ENCODE assay signal across 9 cellular contexts in the genomic region with DNA sequence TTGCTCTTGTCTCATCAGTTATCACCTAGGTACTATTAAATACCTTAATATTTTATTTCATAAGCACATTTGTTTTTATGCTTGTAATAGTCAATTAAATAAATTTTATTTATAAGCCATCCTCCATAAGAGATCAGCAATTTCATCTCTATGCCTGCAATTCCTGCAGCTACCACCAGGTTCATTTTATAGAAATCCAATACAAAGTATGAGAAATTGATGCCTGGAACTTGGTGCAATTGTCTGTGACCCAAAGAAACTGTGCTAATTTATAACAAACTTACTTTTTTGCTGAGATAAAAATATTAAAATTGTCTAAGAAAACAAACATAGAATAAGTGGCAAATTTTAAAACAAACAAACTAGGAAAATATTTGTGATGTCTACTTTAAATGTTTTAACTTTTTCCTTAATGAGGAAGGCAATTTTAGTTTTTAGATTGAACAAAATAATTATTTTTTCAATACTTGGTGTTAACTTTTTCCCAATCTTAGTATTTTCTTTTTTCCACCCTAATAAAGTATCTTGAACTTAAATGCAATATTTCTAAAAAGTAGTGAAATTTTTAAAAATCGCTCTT.
DNase-seq lines count a peak whose midpoint lies in the region; ATAC-seq and TF ChIP-seq lines count a peak whose summit lies in the region.
"Had no signal": no experiment of that assay in that cellular context is flagged by ENCODE, and none has a peak within 500 bp of the region (broad histone marks: within the 10 kb centered on the region; RNA-seq: fewer than 3 reads in every experiment).

No MANE protein-coding gene starts in this region.

- H4K20me1 ChIP-seq in OCI-LY3 (ENCODE audit: insufficient read depth, low read length) (no peaks in the 10 kb centered on the region), fibroblast of lung (ENCODE audit: control insufficient read depth, extremely low read depth, insufficient read depth, low read length) (no peaks in the 10 kb centered on the region)

- H3K4me3 ChIP-seq in OCI-LY3 (ENCODE audit: low read length), result no peak overlapping the region
- H3K4me3 ChIP-seq in fibroblast of lung (replicated peaks in 1 of 4; ENCODE audit: control extremely low read depth in 1 of 4, insufficient read depth in 1 of 4, low read depth in 3 of 4, low read length in 4 of 4), result no peak overlapping the region
- H3K4me3 ChIP-seq in thoracic aorta, result no peak overlapping the region
- H3K4me3 ChIP-seq: sigmoid colon had no signal

- peaks cover 7% of the 10 kb centered on the region for H3K9me3 Mint-ChIP-seq in activated CD8-positive, alpha-beta T cell treated with anti-CD3 and anti-CD28 coated beads for 36 hours
- H3K9me3 Mint-ChIP-seq in activated CD8-positive, alpha-beta T cell treated with anti-CD3 and anti-CD28 coated beads, Interleukin-2, amount 10 ng/mL, durations not matched to agents 7 days and 5 days (ENCODE audit: insufficient read depth), result peaks cover 3% of the 10 kb centered on the region
- H3K9me3 Mint-ChIP-seq in activated CD4-positive, alpha-beta T cell treated with anti-CD3 and anti-CD28 coated beads for 36 hours (ENCODE audit: low read depth), result peaks cover 7% of the 10 kb centered on the region

- TF ChIP-seq CTCF in activated CD8-positive, alpha-beta T cell treated with anti-CD3 and anti-CD28 coated beads for 36 hours (IDR thresholded peaks at IDR 0.05), result peak; percentile 61
- TF ChIP-seq CTCF in OCI-LY3 (IDR thresholded peaks at IDR 0.05; ENCODE audit: low read depth, low read length), result peak; percentile 55
- peak; percentile 52 to 59 for TF ChIP-seq CTCF in fibroblast of lung (conservative IDR thresholded peaks at IDR 0.05 in 1 of 2, IDR thresholded peaks at IDR 0.05 in 1 of 2; ENCODE audit: low read depth in 1 of 2, low read length in 2 of 2)
- peak; percentile 27 for TF ChIP-seq CTCF in thoracic aorta (IDR thresholded peaks at IDR 0.05)

- intact Hi-C loops in activated CD8-positive, alpha-beta T cell treated with anti-CD3 and anti-CD28 coated beads for 36 hours (cut with micrococcal nuclease), result no loop called here
- intact Hi-C loops in activated CD4-positive, alpha-beta T cell treated with anti-CD3 and anti-CD28 coated beads for 36 hours (cut with DNase I, micrococcal nuclease), result no loop called here

- CTCF ChIA-PET in activated CD8-positive, alpha-beta T cell treated with anti-CD3 and anti-CD28 coated beads for 36 hours (lab: Charles Lee), result no interaction called here
- CTCF ChIA-PET in activated CD8-positive, alpha-beta T cell treated with anti-CD3 and anti-CD28 coated beads, Interleukin-2, amount 10 ng/mL, durations not matched to agents 7 days and 5 days (lab: Charles Lee), result no interaction called here
- CTCF ChIA-PET in activated CD4-positive, alpha-beta T cell treated with anti-CD3 and anti-CD28 coated beads for 36 hours (lab: Charles Lee), result interaction anchor here (0.7 kb wide), 1 partner anchor 10 kb away, joined by 3 read pairs; no protein-coding TSS in a partner anchor

- H3K4me2 ChIP-seq in OCI-LY3 (ENCODE audit: low read length) (no peak overlapping the region), fibroblast of lung (ENCODE audit: extremely low read depth, insufficient read depth, low read length) (no peak overlapping the region)

- H3K27me3 ChIP-seq in OCI-LY3 (ENCODE audit: low read depth, low read length) (no peaks in the 10 kb centered on the region), fibroblast of lung (ENCODE audit: control insufficient read depth, insufficient read depth, low read length) (no peaks in the 10 kb centered on the region), thoracic aorta (replicated peaks; ENCODE audit: insufficient read depth) (no peaks in the 10 kb centered on the region)
- H3K27me3 ChIP-seq: sigmoid colon had no signal

- H3K4me1 Mint-ChIP-seq in activated CD8-positive, alpha-beta T cell treated with anti-CD3 and anti-CD28 coated beads for 36 hours (ENCODE audit: low read depth), result peaks cover 5% of the 10 kb centered on the region
- H3K4me1 Mint-ChIP-seq in activated CD8-positive, alpha-beta T cell treated with anti-CD3 and anti-CD28 coated beads, Interleukin-2, amount 10 ng/mL, durations not matched to agents 7 days and 5 days (ENCODE audit: low read depth), result no peaks in the 10 kb centered on the region
- H3K4me1 Mint-ChIP-seq in activated CD4-positive, alpha-beta T cell treated with anti-CD3 and anti-CD28 coated beads for 36 hours, result no peaks in the 10 kb centered on the region

- H3K27ac ChIP-seq in OCI-LY3 (ENCODE audit: low read length) (no peak overlapping the region), fibroblast of lung (ENCODE audit: insufficient read depth, low read length) (no peak overlapping the region), thoracic aorta (no peak overlapping the region)
- H3K27ac ChIP-seq: sigmoid colon had no signal

- ATAC-seq in activated CD8-positive, alpha-beta T cell treated with anti-CD3 and anti-CD28 coated beads for 36 hours, result no peak
- ATAC-seq in activated CD8-positive, alpha-beta T cell treated with anti-CD3 and anti-CD28 coated beads, Interleukin-2, amount 10 ng/mL, durations not matched to agents 7 days and 5 days, result no peak
- ATAC-seq in thoracic aorta (ENCODE audit: insufficient number of reproducible peaks, low FRiP score, low read depth) (no peak), HG03095 (IDR thresholded peaks at IDR 0.05; ENCODE audit: unreplicated experiment) (no peak)
- ATAC-seq in activated CD4-positive, alpha-beta T cell treated with anti-CD3 and anti-CD28 coated beads for 36 hours, result no peak

- H3K36me3 ChIP-seq in OCI-LY3 (replicated peaks; ENCODE audit: low read depth, low read length), result no peaks in the 10 kb centered on the region
- no peaks in the 10 kb centered on the region for H3K36me3 ChIP-seq in fibroblast of lung (ENCODE audit: control insufficient read depth, insufficient read depth, low read length)
- no peaks in the 10 kb centered on the region for H3K36me3 ChIP-seq in thoracic aorta
- H3K36me3 ChIP-seq: sigmoid colon had no signal

- POLR2A ChIA-PET in activated CD8-positive, alpha-beta T cell treated with anti-CD3 and anti-CD28 coated beads for 36 hours (lab: Charles Lee), result no interaction called here
- POLR2A ChIA-PET in activated CD8-positive, alpha-beta T cell treated with anti-CD3 and anti-CD28 coated beads, Interleukin-2, amount 10 ng/mL, durations not matched to agents 7 days and 5 days (lab: Charles Lee), result no interaction called here
- POLR2A ChIA-PET in activated CD4-positive, alpha-beta T cell treated with anti-CD3 and anti-CD28 coated beads for 36 hours (lab: Charles Lee), result no interaction called here

- H3K36me3 Mint-ChIP-seq in activated CD8-positive, alpha-beta T cell treated with anti-CD3 and anti-CD28 coated beads for 36 hours (ENCODE audit: low read depth), result peaks cover 1% of the 10 kb centered on the region
- no peaks in the 10 kb centered on the region for H3K36me3 Mint-ChIP-seq in activated CD8-positive, alpha-beta T cell treated with anti-CD3 and anti-CD28 coated beads, Interleukin-2, amount 10 ng/mL, durations not matched to agents 7 days and 5 days (ENCODE audit: low read depth)
- no peaks in the 10 kb centered on the region for H3K36me3 Mint-ChIP-seq in activated CD4-positive, alpha-beta T cell treated with anti-CD3 and anti-CD28 coated beads for 36 hours (ENCODE audit: low read depth)

- H3K9me3 ChIP-seq in OCI-LY3 (ENCODE audit: insufficient read depth, low read length) (no peaks in the 10 kb centered on the region), fibroblast of lung (ENCODE audit: control insufficient read depth, insufficient read depth, low read depth, low read length) (no peaks in the 10 kb centered on the region), thoracic aorta (no peaks in the 10 kb centered on the region)
- H3K9me3 ChIP-seq: sigmoid colon had no signal

- H3K79me2 ChIP-seq in OCI-LY3 (ENCODE audit: low read length) (no peaks in the 10 kb centered on the region), fibroblast of lung (ENCODE audit: control insufficient read depth, insufficient read depth, low read length) (no peaks in the 10 kb centered on the region)

- H3K27ac Mint-ChIP-seq in activated CD8-positive, alpha-beta T cell treated with anti-CD3 and anti-CD28 coated beads for 36 hours, result no peak overlapping the region
- H3K27ac Mint-ChIP-seq in activated CD8-positive, alpha-beta T cell treated with anti-CD3 and anti-CD28 coated beads, Interleukin-2, amount 10 ng/mL, durations not matched to agents 7 days and 5 days, result no peak overlapping the region
- no peak overlapping the region for H3K27ac Mint-ChIP-seq in activated CD4-positive, alpha-beta T cell treated with anti-CD3 and anti-CD28 coated beads for 36 hours

- H3K4me1 ChIP-seq in OCI-LY3 (ENCODE audit: low read length), result peaks cover 9% of the 10 kb centered on the region
- H3K4me1 ChIP-seq in fibroblast of lung (ENCODE audit: control insufficient read depth, extremely low read depth, insufficient read depth, low read length), result no peaks in the 10 kb centered on the region
- no peaks in the 10 kb centered on the region for H3K4me1 ChIP-seq in thoracic aorta (ENCODE audit: control insufficient read depth in 1 of 2, low read depth in 2 of 2)
- H3K4me1 ChIP-seq: sigmoid colon had no signal

- peak; percentile 7 for DNase-seq in activated CD8-positive, alpha-beta T cell treated with anti-CD3 and anti-CD28 coated beads for 36 hours
- no peak for DNase-seq in activated CD8-positive, alpha-beta T cell treated with anti-CD3 and anti-CD28 coated beads, Interleukin-2, amount 10 ng/mL, durations not matched to agents 7 days and 5 days
- DNase-seq in fibroblast of lung (ENCODE audit: low read depth in 2 of 2) (no peak), thoracic aorta (ENCODE audit: low spot score) (no peak), DMS79 treated with DMSO at 0.1 percent for 48 hours (lab: John Stamatoyannopoulos, UW) (no peak)
- no peak for DNase-seq in activated CD4-positive, alpha-beta T cell treated with anti-CD3 and anti-CD28 coated beads for 36 hours
- DNase-seq: sigmoid colon had no signal

- H3K27me3 Mint-ChIP-seq in activated CD8-positive, alpha-beta T cell treated with anti-CD3 and anti-CD28 coated beads for 36 hours, result no peaks in the 10 kb centered on the region
- no peaks in the 10 kb centered on the region for H3K27me3 Mint-ChIP-seq in activated CD8-positive, alpha-beta T cell treated with anti-CD3 and anti-CD28 coated beads, Interleukin-2, amount 10 ng/mL, durations not matched to agents 7 days and 5 days (ENCODE audit: low read depth)
- H3K27me3 Mint-ChIP-seq in activated CD4-positive, alpha-beta T cell treated with anti-CD3 and anti-CD28 coated beads for 36 hours, result no peaks in the 10 kb centered on the region

- no peak overlapping the region for H2AFZ ChIP-seq in OCI-LY3 (ENCODE audit: low read depth, low read length)
- H2AFZ ChIP-seq in fibroblast of lung (ENCODE audit: low read length), result no peak overlapping the region

- no peak overlapping the region for H3K4me3 Mint-ChIP-seq in activated CD8-positive, alpha-beta T cell treated with anti-CD3 and anti-CD28 coated beads for 36 hours
- H3K4me3 Mint-ChIP-seq in activated CD8-positive, alpha-beta T cell treated with anti-CD3 and anti-CD28 coated beads, Interleukin-2, amount 10 ng/mL, durations not matched to agents 7 days and 5 days, result no peak overlapping the region
- H3K4me3 Mint-ChIP-seq in activated CD4-positive, alpha-beta T cell treated with anti-CD3 and anti-CD28 coated beads for 36 hours, result no peak overlapping the region

- no peak overlapping the region for H3K9ac ChIP-seq in OCI-LY3 (ENCODE audit: low read length)
- no peak overlapping the region for H3K9ac ChIP-seq in fibroblast of lung (ENCODE audit: insufficient read depth, low read length)
